8 cellular contexts compared by ENCODE assay signal in the genomic region with DNA sequence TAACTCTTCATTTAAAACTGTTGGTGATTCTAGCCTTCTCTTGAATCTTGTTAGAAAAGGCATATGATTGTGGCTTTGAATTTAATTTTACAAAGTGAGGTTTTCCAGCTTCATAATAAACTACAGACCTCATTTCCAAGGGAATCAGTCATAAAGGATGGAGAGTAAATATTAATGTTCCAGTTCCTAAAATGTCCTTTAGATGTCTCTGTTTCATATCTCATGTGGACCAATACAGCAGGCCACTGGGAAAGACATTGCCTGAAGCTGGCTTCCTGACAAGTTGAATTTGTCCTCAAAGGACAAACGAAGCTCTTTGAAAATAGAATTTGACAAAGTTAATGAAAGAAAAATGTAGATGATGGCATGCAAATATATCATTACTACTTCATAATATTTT.
DNase-seq lines count a peak whose midpoint lies in the region; ATAC-seq and TF ChIP-seq lines count a peak whose summit lies in the region.

No MANE protein-coding gene starts in this region.

- no peak for TF ChIP-seq EP300 in upper lobe of left lung (IDR thresholded peaks at IDR 0.05)

- no peak overlapping the region for H3K4me3 ChIP-seq in MG63
- H3K4me3 ChIP-seq in right cardiac atrium (ENCODE audit: low read length): no peak overlapping the region
- H3K4me3 ChIP-seq in upper lobe of left lung: no peak overlapping the region

- WGBS in right cardiac atrium: 0% methylated on average over 1 of the region's 1 CpG
- 0 to 6% methylated on average over 1 of the region's 1 CpG for WGBS in upper lobe of left lung, 2 donors

- H3K9me3 ChIP-seq in MG63: no peaks in the 10 kb centered on the region
- no peaks in the 10 kb centered on the region for H3K9me3 ChIP-seq in right cardiac atrium (ENCODE audit: control insufficient read depth, low read length)
- no peaks in the 10 kb centered on the region for H3K9me3 ChIP-seq in upper lobe of left lung

- no peak overlapping the region for H3K27ac ChIP-seq in right cardiac atrium (ENCODE audit: low read length)
- H3K27ac ChIP-seq in upper lobe of left lung: no peak overlapping the region

- no peaks in the 10 kb centered on the region for H3K36me3 Mint-ChIP-seq in WTC11

- TF ChIP-seq CTCF in WTC11 (IDR thresholded peaks at IDR 0.05) (no peak), upper lobe of left lung (IDR thresholded peaks at IDR 0.05) (peak in 5 of 6 experiments; percentile 29 to 59 (median 51))

- H3K27ac Mint-ChIP-seq in WTC11: no peak overlapping the region

- DNase-seq in SIG-M5 treated with dmso at 0.1 percent for 504 hours (lab: John Stamatoyannopoulos, UW; ENCODE audit: unreplicated experiment): peak; percentile 21
- no peak for DNase-seq in SIG-M5 (lab: John Stamatoyannopoulos, UW)
- peak; percentile 15 for DNase-seq in MG63
- DNase-seq in WTC11 (ENCODE audit: low spot score): no peak
- no peak for DNase-seq in right cardiac atrium
- DNase-seq in upper lobe of left lung: no peak

- ATAC-seq in WTC11 (peak; percentile 46; the same call in 1 of the 2 replicates), right cardiac atrium (peak; percentile 80 to 86), upper lobe of left lung (ENCODE audit: low FRiP score in 2 of 2) (peak in 1 of 2 donors; percentile 80), HG02973 (IDR thresholded peaks at IDR 0.05; ENCODE audit: unreplicated experiment) (no peak), GM18517 (IDR thresholded peaks at IDR 0.05; ENCODE audit: unreplicated experiment) (no peak)

- no peaks in the 10 kb centered on the region for H3K9me3 Mint-ChIP-seq in WTC11

- no peaks in the 10 kb centered on the region; the same call in 1 of the 2 replicates for H3K27me3 Mint-ChIP-seq in WTC11 (ENCODE audit: low read depth)

- H3K27me3 ChIP-seq in MG63: no peaks in the 10 kb centered on the region
- H3K27me3 ChIP-seq in right cardiac atrium (ENCODE audit: control insufficient read depth, insufficient read depth): no peaks in the 10 kb centered on the region
- H3K27me3 ChIP-seq in upper lobe of left lung: no peaks in the 10 kb centered on the region

- POLR2A ChIA-PET in WTC11 (lab: Charles Lee): interaction anchor here (0.6 kb wide), 1 partner anchor 468 kb away, joined by 12 read pairs; no protein-coding TSS in a partner anchor

- no peak for TF ChIP-seq POLR2A in upper lobe of left lung (IDR thresholded peaks at IDR 0.05)

- no peak overlapping the region for H3K4me3 Mint-ChIP-seq in WTC11

- intact Hi-C loops in right cardiac atrium (cut with DNase I): loop anchor here in 2 of 4 donors (10.0 kb wide), 1 partner anchor 369 kb away; no protein-coding TSS in a partner anchor

- peaks cover 2% of the 10 kb centered on the region for H3K4me1 ChIP-seq in right cardiac atrium (ENCODE audit: control insufficient read depth, insufficient read depth, low read length)
- peaks cover 0 to 4% (median 2%) of the 10 kb centered on the region in 4 donors for H3K4me1 ChIP-seq in upper lobe of left lung

- CTCF ChIA-PET in WTC11 (lab: Charles Lee): interaction anchor here (0.9 to 1.9 kb wide), 3 partner anchors 306 to 366 kb away, joined by 3 to 8 read pairs (median 3); no protein-coding TSS in a partner anchor

- H3K36me3 ChIP-seq in MG63: no peaks in the 10 kb centered on the region
- no peaks in the 10 kb centered on the region for H3K36me3 ChIP-seq in upper lobe of left lung

- H3K4me1 Mint-ChIP-seq in WTC11: no peaks in the 10 kb centered on the region

TF ChIP-seq in WTC11, 78 proteins besides CTCF, POLR2A, EP300 and RAD21 (continues in another document):
- TF ChIP-seq PRRX2 (CRISPR knock-in tag; IDR thresholded peaks at IDR 0.05): no peak
- no peak for TF ChIP-seq E2F1 (CRISPR knock-in tag; IDR thresholded peaks at IDR 0.05)
- TF ChIP-seq ZSCAN18 (CRISPR knock-in tag; IDR thresholded peaks at IDR 0.05): no peak
- no peak for TF ChIP-seq KAT7 (CRISPR knock-in tag; IDR thresholded peaks at IDR 0.05; ENCODE audit: borderline replicate concordance)
- TF ChIP-seq TCF7 (CRISPR knock-in tag; IDR thresholded peaks at IDR 0.05; ENCODE audit: low read depth): no peak
- TF ChIP-seq ZNF512 (CRISPR knock-in tag; IDR thresholded peaks at IDR 0.05; ENCODE audit: borderline replicate concordance): no peak
- no peak for TF ChIP-seq MAX (CRISPR knock-in tag; IDR thresholded peaks at IDR 0.05)
- TF ChIP-seq ZNF121 (CRISPR knock-in tag; IDR thresholded peaks at IDR 0.05): no peak
- no peak for TF ChIP-seq GRHL2 (CRISPR knock-in tag; IDR thresholded peaks at IDR 0.05; ENCODE audit: insufficient replicate concordance, severe bottlenecking)
- no peak for TF ChIP-seq ATF6 (CRISPR knock-in tag; IDR thresholded peaks at IDR 0.05)
- TF ChIP-seq ESRRA (CRISPR knock-in tag; IDR thresholded peaks at IDR 0.05; ENCODE audit: borderline replicate concordance): no peak
- TF ChIP-seq SMAD4 (CRISPR knock-in tag; IDR thresholded peaks at IDR 0.05): no peak

Comparison
In these comparisons a context has a peak if more than half of its experiments do, and no peak if none do; other contexts are left out.
1. DNase-seq: peak in SIG-M5 treated with dmso at 0.1 percent for 504 hours (single experiment) and MG63 (single experiment); none in SIG-M5 (single experiment), WTC11 (single experiment), right cardiac atrium (0 of 3) and upper lobe of left lung (0 of 2).
2. ATAC-seq: peak in WTC11 (single experiment) and right cardiac atrium (2 of 2); none in HG02973 (single experiment) and GM18517 (single experiment).